ENCODE assay signal across 10 cellular contexts in genomic region chr19:48844472-48844871, GRCh38.
DNase-seq lines count a peak whose midpoint lies in the region; ATAC-seq and TF ChIP-seq lines count a peak whose summit lies in the region.
"Had no signal": no experiment of that assay in that cellular context is flagged by ENCODE, and none has a peak within 500 bp of the region (broad histone marks: within the 10 kb centered on the region; RNA-seq: fewer than 3 reads in every experiment).

No MANE protein-coding gene starts in this region.

- H3K36me3 ChIP-seq in RWPE2 (ENCODE audit: low read depth) = peaks cover 5% of the 10 kb centered on the region; the same call in 1 of the 2 replicates

- peak; percentile 40; the same call in 1 of the 3 replicates for ATAC-seq in RWPE2 (ENCODE audit: low read depth)
- no peak for ATAC-seq in HG02870 (IDR thresholded peaks at IDR 0.05; ENCODE audit: unreplicated experiment)
- ATAC-seq in HG03039 (IDR thresholded peaks at IDR 0.05; ENCODE audit: unreplicated experiment) = no peak
- no peak for ATAC-seq in GM21786 (IDR thresholded peaks at IDR 0.05; ENCODE audit: unreplicated experiment)
- ATAC-seq: stimulated activated naive CD8-positive, alpha-beta T cell treated with anti-CD3 and anti-CD28 coated beads, Interleukin-15, amount 100 ng/mL, for 72 hours had no signal

- H3K27ac ChIP-seq in RWPE2 (ENCODE audit: poor library complexity, severe bottlenecking) = no peak overlapping the region
- H3K27ac ChIP-seq: right atrium auricular region had no signal

- no peak for TF ChIP-seq CTCF in RWPE2 (IDR thresholded peaks at IDR 0.05; ENCODE audit: poor library complexity, severe bottlenecking)

- H3K9me3 ChIP-seq in RWPE2 (ENCODE audit: severe bottlenecking) = no peaks in the 10 kb centered on the region
- H3K9me3 ChIP-seq: right atrium auricular region had no signal

- H3K4me1 ChIP-seq in RWPE2 (ENCODE audit: insufficient read depth, poor library complexity, severe bottlenecking) = no peaks in the 10 kb centered on the region
- H3K4me1 ChIP-seq: right atrium auricular region had no signal

- H3K4me3 ChIP-seq in RWPE2 (ENCODE audit: severe bottlenecking) = no peak overlapping the region
- H3K4me3 ChIP-seq: right atrium auricular region had no signal

- DNase-seq in HCEC 1CT (peak; percentile 52), RWPE2 (ENCODE audit: low spot score) (no peak), iris pigment epithelial cell (ENCODE audit: low read depth) (peak; percentile 54)
- DNase-seq: aorta; NCI-H1694; stimulated activated naive CD8-positive, alpha-beta T cell treated with anti-CD3 and anti-CD28 coated beads, Interleukin-15, amount 100 ng/mL, for 72 hours had no signal

- H3K27me3 ChIP-seq in RWPE2 (ENCODE audit: insufficient read depth, poor library complexity, severe bottlenecking) = no peaks in the 10 kb centered on the region
- H3K27me3 ChIP-seq: right atrium auricular region had no signal
